In genomic region chr22:32546935-32547334, GRCh38 we compare ENCODE assay signal across 17 cellular contexts.
DNase-seq lines count a peak whose midpoint lies in the region; ATAC-seq and TF ChIP-seq lines count a peak whose summit lies in the region.
"Had no signal": no experiment of that assay in that cellular context is flagged by ENCODE, and none has a peak within 500 bp of the region (broad histone marks: within the 10 kb centered on the region; RNA-seq: fewer than 3 reads in every experiment).

No MANE protein-coding gene starts in this region.

- H3K9me3 ChIP-seq in lower lobe of right lung (no peaks in the 10 kb centered on the region), stomach (no peaks in the 10 kb centered on the region), vagina (no peaks in the 10 kb centered on the region), ovary (no peaks in the 10 kb centered on the region)

- H3K36me3 ChIP-seq in lower lobe of right lung = no peaks in the 10 kb centered on the region
- no peaks in the 10 kb centered on the region for H3K36me3 ChIP-seq in stomach
- H3K36me3 ChIP-seq in vagina = no peaks in the 10 kb centered on the region
- H3K36me3 ChIP-seq in ovary = no peaks in the 10 kb centered on the region

- peaks cover 33% of the 10 kb centered on the region for H3K4me1 ChIP-seq in lower lobe of right lung
- peaks cover 0 to 16% (median 7%) of the 10 kb centered on the region in 4 donors for H3K4me1 ChIP-seq in stomach
- peaks cover 36% of the 10 kb centered on the region for H3K4me1 ChIP-seq in vagina
- peaks cover 13% of the 10 kb centered on the region for H3K4me1 ChIP-seq in ovary (ENCODE audit: insufficient read depth)

- DNase-seq in activated effector memory CD4-positive, alpha-beta T cell treated with anti-CD3 and anti-CD28 coated beads, Interleukin-2, amount 50 U/mL, for 16 hours = peak; percentile 2
- no peak for DNase-seq in activated effector memory CD4-positive, alpha-beta T cell treated with Interleukin-2 at 50 U/mL for 16 hours
- DNase-seq in lower lobe of right lung (no peak), stomach (no peak), vagina (ENCODE audit: extremely low spot score in 2 of 2) (no peak), NCI-H2196 (lab: John Stamatoyannopoulos, UW; ENCODE audit: unreplicated experiment) (no peak), ovary (no peak)
- DNase-seq: DMS79, HFFc6, KBM-7, NCI-H1105 treated with DMSO at 0.1 percent for 48 hours, NCI-H1694 treated with DMSO at 0.1 percent for 48 hours, NCI-H526 had no signal

- ATAC-seq in lower lobe of right lung (no peak), GM18861 (IDR thresholded peaks at IDR 0.05; ENCODE audit: unreplicated experiment) (no peak)

- H3K4me3 ChIP-seq in lower lobe of right lung (no peak overlapping the region), stomach (no peak overlapping the region), vagina (no peak overlapping the region), ovary (no peak overlapping the region)
- H3K4me3 ChIP-seq: PC-9 had no signal

- H3K27me3 ChIP-seq in lower lobe of right lung (ENCODE audit: low read depth) (no peaks in the 10 kb centered on the region), stomach (peaks cover 0 to 8% (median 0%) of the 10 kb centered on the region in 3 donors), vagina (no peaks in the 10 kb centered on the region), ovary (no peaks in the 10 kb centered on the region)

- WGBS in stomach, 5 donors = 78 to 90% (median 81%) methylated on average over 8 to 9 of the region's 9 CpGs
- 77 to 81% (median 80%) methylated on average over 9 of the region's 9 CpGs for WGBS in ovary, 3 donors

- intact Hi-C loops in lower lobe of right lung (cut with DNase I) = no loop called here
- intact Hi-C loops in stomach (cut with DNase I; ENCODE audit: low total_unique reads) = no loop called here
- intact Hi-C loops in vagina (cut with DNase I) = no loop called here
- intact Hi-C loops in ovary (cut with DNase I) = no loop called here

- no peak for TF ChIP-seq CTCF in lower lobe of right lung (IDR thresholded peaks at IDR 0.05)
- no peak for TF ChIP-seq CTCF in stomach (IDR thresholded peaks at IDR 0.05)
- TF ChIP-seq CTCF in vagina (IDR thresholded peaks at IDR 0.05) = no peak
- no peak for TF ChIP-seq CTCF in ovary (IDR thresholded peaks at IDR 0.05)

- no peak for TF ChIP-seq POLR2A in stomach (IDR thresholded peaks at IDR 0.05)
- no peak for TF ChIP-seq POLR2A in vagina (IDR thresholded peaks at IDR 0.05)
- TF ChIP-seq POLR2A in ovary (IDR thresholded peaks at IDR 0.05) = no peak

- no peak for TF ChIP-seq EP300 in stomach (IDR thresholded peaks at IDR 0.05)
- no peak for TF ChIP-seq EP300 in ovary (IDR thresholded peaks at IDR 0.05)

- H3K27ac ChIP-seq in lower lobe of right lung = peak overlapping the region; percentile 76
- H3K27ac ChIP-seq in stomach = peak overlapping the region in 3 of 5 donors; percentile 30 to 57 (median 53)
- peak overlapping the region; percentile 68 for H3K27ac ChIP-seq in vagina
- H3K27ac ChIP-seq in ovary = peak overlapping the region in 1 of 2 donors; percentile 45
- H3K27ac ChIP-seq: 22Rv1, PC-9, RWPE1 had no signal
